Comparison of ENCODE assay signal across 2 cellular contexts in the genomic region with DNA sequence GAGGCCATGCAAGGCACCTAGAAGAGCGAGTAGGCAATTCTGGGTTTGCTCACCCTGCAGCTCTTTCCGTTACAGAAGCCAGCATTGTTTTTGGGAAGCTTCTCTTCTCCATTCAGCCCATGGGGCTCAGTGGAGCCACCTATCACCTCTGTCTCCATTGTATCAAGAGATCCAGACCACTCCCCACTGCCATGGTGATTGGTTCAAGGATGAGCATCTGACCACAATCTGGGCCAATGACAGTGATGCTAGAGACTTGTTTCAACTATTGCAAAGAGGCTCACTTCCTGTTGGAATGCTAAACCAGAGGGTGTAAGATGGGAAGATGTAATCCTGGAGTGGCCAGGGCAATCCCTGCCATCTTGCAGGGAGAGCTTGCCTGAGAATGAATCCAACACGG.
TF ChIP-seq lines count a peak whose summit lies in the region.

No MANE protein-coding gene starts in this region.

TF ChIP-seq in A549, 52 proteins besides CTCF, POLR2A, EP300 and RAD21:
- TF ChIP-seq ZFP36 (IDR thresholded peaks at IDR 0.05; ENCODE audit: borderline replicate concordance, partially characterized antibody) (no peak), E2F6 (IDR thresholded peaks at IDR 0.05; ENCODE audit: borderline replicate concordance, low read depth) (no peak), POLR2AphosphoS2 (conservative IDR thresholded peaks at IDR 0.05; ENCODE audit: low read length) (no peak), FOXS1 (CRISPR knock-in tag; IDR thresholded peaks at IDR 0.05) (no peak), CHD2 (IDR thresholded peaks at IDR 0.05; ENCODE audit: low read length, partially characterized antibody) (no peak), ZC3H11A (IDR thresholded peaks at IDR 0.05) (no peak)
- TF ChIP-seq, protein P1, sequence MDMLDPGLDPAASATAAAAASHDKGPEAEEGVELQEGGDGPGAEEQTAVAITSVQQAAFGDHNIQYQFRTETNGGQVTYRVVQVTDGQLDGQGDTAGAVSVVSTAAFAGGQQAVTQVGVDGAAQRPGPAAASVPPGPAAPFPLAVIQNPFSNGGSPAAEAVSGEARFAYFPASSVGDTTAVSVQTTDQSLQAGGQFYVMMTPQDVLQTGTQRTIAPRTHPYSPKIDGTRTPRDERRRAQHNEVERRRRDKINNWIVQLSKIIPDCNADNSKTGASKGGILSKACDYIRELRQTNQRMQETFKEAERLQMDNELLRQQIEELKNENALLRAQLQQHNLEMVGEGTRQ (IDR thresholded peaks at IDR 0.05), result 0 out of 2 replicates have a peak, but pooled peaks have one; percentile 4

TF ChIP-seq in K562, 482 proteins besides CTCF, POLR2A, EP300 and RAD21:
- no peak for TF ChIP-seq MAZ (CRISPR knock-in tag; conservative IDR thresholded peaks at IDR 0.05 in 1 of 2, IDR thresholded peaks at IDR 0.05 in 1 of 2)
- 0 out of 2 replicates have a peak, but pooled peaks have one; percentile 36 for TF ChIP-seq EHMT2 (IDR thresholded peaks at IDR 0.05)
- TF ChIP-seq TFE3 (CRISPR knock-in tag; IDR thresholded peaks at IDR 0.05), result no peak
- peak; percentile 46; the same call in 1 of the 2 replicates for TF ChIP-seq SPI1 (IDR thresholded peaks at IDR 0.05; ENCODE audit: borderline replicate concordance, low read depth, low read length)
- TF ChIP-seq PML (IDR thresholded peaks at IDR 0.05; ENCODE audit: low read length), result no peak
- TF ChIP-seq HDAC8 (tag; IDR thresholded peaks at IDR 0.05), result no peak
- TF ChIP-seq DIDO1 (tag; IDR thresholded peaks at IDR 0.05; ENCODE audit: low read depth), result 0 out of 2 replicates have a peak, but pooled peaks have one; percentile 29
- TF ChIP-seq NFYB (IDR thresholded peaks at IDR 0.05; ENCODE audit: extremely low read depth, insufficient read length), result peak; percentile 80
- no peak for TF ChIP-seq CBFA2T3 (IDR thresholded peaks at IDR 0.05)
- TF ChIP-seq KLF6 (CRISPR knock-in tag; IDR thresholded peaks at IDR 0.05; ENCODE audit: borderline replicate concordance), result no peak
- TF ChIP-seq, protein P1 (CRISPR knock-in tag; IDR thresholded peaks at IDR 0.05), result peak; percentile 82
- TF ChIP-seq PHF8 (IDR thresholded peaks at IDR 0.05; ENCODE audit: borderline replicate concordance, low read length), result peak; percentile 21; the same call in 1 of the 2 replicates
- TF ChIP-seq MTA3 (IDR thresholded peaks at IDR 0.05; ENCODE audit: borderline replicate concordance), result peak; percentile 43; the same call in 1 of the 2 replicates
- no peak for TF ChIP-seq RUNX1 (IDR thresholded peaks at IDR 0.05; ENCODE audit: low read depth)
- TF ChIP-seq U2AF1 (optimal IDR thresholded peaks at IDR 0.05; ENCODE audit: low read depth, low read length), result no peak
- TF ChIP-seq USF1 (CRISPR knock-in tag; IDR thresholded peaks at IDR 0.05), result peak; percentile 81
- peak; percentile 71 for TF ChIP-seq PKNOX1 (IDR thresholded peaks at IDR 0.05)
- TF ChIP-seq, protein P2, sequence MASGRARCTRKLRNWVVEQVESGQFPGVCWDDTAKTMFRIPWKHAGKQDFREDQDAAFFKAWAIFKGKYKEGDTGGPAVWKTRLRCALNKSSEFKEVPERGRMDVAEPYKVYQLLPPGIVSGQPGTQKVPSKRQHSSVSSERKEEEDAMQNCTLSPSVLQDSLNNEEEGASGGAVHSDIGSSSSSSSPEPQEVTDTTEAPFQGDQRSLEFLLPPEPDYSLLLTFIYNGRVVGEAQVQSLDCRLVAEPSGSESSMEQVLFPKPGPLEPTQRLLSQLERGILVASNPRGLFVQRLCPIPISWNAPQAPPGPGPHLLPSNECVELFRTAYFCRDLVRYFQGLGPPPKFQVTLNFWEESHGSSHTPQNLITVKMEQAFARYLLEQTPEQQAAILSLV (tag; IDR thresholded peaks at IDR 0.05), result no peak
- TF ChIP-seq CTBP1 (IDR thresholded peaks at IDR 0.05; ENCODE audit: borderline replicate concordance), result peak; percentile 11; the same call in 1 of the 2 replicates
- TF ChIP-seq, protein P3, sequence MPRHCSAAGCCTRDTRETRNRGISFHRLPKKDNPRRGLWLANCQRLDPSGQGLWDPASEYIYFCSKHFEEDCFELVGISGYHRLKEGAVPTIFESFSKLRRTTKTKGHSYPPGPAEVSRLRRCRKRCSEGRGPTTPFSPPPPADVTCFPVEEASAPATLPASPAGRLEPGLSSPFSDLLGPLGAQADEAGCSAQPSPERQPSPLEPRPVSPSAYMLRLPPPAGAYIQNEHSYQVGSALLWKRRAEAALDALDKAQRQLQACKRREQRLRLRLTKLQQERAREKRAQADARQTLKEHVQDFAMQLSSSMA (CRISPR knock-in tag; IDR thresholded peaks at IDR 0.05), result peak; percentile 22; the same call in 1 of the 2 replicates
- TF ChIP-seq HDAC2 (IDR thresholded peaks at IDR 0.05), result peak; percentile 22; the same call in 1 of the 2 replicates
- peak; percentile 26; the same call in 1 of the 2 replicates for TF ChIP-seq L3MBTL2 (IDR thresholded peaks at IDR 0.05)
- TF ChIP-seq CC2D1A (IDR thresholded peaks at IDR 0.05), result 0 out of 2 replicates have a peak, but pooled peaks have one; percentile 11
- TF ChIP-seq FOXP1 (CRISPR knock-in tag; IDR thresholded peaks at IDR 0.05), result no peak
- peak; percentile 75 for TF ChIP-seq RAD51 (IDR thresholded peaks at IDR 0.05; ENCODE audit: borderline replicate concordance, low read depth)
- peak; percentile 48 for TF ChIP-seq GABPA (tag; conservative IDR thresholded peaks at IDR 0.05; ENCODE audit: low read depth)
- peak; percentile 69 for TF ChIP-seq FOS (IDR thresholded peaks at IDR 0.05; ENCODE audit: extremely low read depth, insufficient read length)
- peak; percentile 43; the same call in 1 of the 2 replicates for TF ChIP-seq ELF1 (tag; IDR thresholded peaks at IDR 0.05)
- peak; percentile 31; the same call in 1 of the 2 replicates for TF ChIP-seq TEAD4 (IDR thresholded peaks at IDR 0.05; ENCODE audit: low read length)
- TF ChIP-seq TEAD4 (CRISPR knock-in tag; IDR thresholded peaks at IDR 0.05; ENCODE audit: borderline replicate concordance), result no peak
- peak; percentile 56 for TF ChIP-seq RBM25 (IDR thresholded peaks at IDR 0.05; ENCODE audit: low read depth, low read length, severe bottlenecking)
- TF ChIP-seq EP400 (IDR thresholded peaks at IDR 0.05), result 0 out of 2 replicates have a peak, but pooled peaks have one; percentile 15
- TF ChIP-seq PTRF (tag; IDR thresholded peaks at IDR 0.05), result no peak
- 0 out of 2 replicates have a peak, but pooled peaks have one; percentile 3 for TF ChIP-seq JUND (IDR thresholded peaks at IDR 0.05; ENCODE audit: borderline replicate concordance, low read depth, low read length)
- TF ChIP-seq JUND (tag; IDR thresholded peaks at IDR 0.05; ENCODE audit: borderline replicate concordance, low read depth, low read length), result no peak
- no peak for TF ChIP-seq ZNF274 (IDR thresholded peaks at IDR 0.05; ENCODE audit: borderline replicate concordance, low read depth, low read length)
TF ChIP-seq in K562: peak in this region for 22.
